In the genomic region with DNA sequence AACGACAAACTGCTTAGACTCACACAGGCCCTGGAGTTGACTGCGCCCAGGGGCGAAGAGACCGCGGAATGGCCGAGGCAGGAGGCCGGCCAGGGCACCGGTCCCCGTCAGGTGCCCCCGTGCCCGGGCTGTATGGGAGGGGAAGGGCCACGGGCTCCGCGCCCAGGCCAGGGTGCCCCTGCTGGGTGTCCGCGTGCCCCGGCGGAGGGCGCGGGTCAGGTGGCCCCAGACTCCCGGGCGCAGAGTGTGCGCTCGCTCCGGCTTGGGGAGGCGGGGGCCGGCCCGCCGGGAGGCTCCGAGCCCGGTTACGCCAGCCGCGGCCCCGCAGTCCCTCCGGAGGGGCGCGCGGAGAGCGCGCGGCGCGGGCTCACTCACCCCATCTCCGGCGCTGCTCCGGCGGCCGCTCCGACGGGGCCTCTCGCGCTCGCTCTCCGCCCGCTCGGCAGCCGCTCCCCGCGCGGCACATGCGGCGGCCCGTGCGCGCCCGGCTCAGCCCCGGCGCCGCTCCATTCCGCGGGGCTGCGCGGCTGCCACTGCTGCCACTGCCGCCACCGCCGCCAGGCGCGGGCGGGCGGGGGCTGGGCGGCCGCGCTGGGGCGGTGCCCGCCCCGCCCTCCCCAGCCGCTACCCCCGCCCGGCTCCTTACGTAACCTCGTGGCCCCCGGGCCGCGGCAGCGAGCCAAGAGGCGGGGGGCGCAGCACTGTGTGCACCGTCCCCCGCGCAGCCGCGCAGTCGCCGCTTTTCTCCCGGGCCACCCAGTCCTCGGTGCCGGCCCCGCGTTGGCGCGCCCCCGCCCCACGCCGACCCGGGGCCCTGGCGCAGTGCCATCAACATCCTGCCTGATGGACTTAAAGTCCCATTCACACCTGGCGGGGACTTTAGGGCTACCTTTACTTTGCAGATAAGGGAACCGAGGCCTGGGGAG, we compare ENCODE assay signal across 8 cellular contexts. TPM values are rescaled to one million over a fixed set of nuclear protein-coding genes. Genes with fewer than 3 reads are reported as not detected.
DNase-seq lines count a peak whose midpoint lies in the region; ATAC-seq and TF ChIP-seq lines count a peak whose summit lies in the region.

A gene (minus strand): TSS at position 565 of the 926 bp plus-strand sequence. CDS start 185 bp downstream, at position 380.

- H2AFZ ChIP-seq in Karpas-422 (ENCODE audit: low read length): no peak within 1 kb of the TSS

- no peak for TF ChIP-seq CTCF in omental fat pad (IDR thresholded peaks at IDR 0.05)

- H3K9ac ChIP-seq in Karpas-422 (ENCODE audit: low read length): no peak within 1 kb of the TSS

- no peak within 1 kb of the TSS for H3K4me3 ChIP-seq in Karpas-422 (ENCODE audit: low read length)

- no peaks in the 10 kb centered on the region for H3K27me3 ChIP-seq in Karpas-422 (ENCODE audit: low read length)

- H4K20me1 ChIP-seq in Karpas-422 (ENCODE audit: insufficient read depth, low read depth, low read length): no peaks in the 10 kb centered on the region

- H3K4me1 ChIP-seq in Karpas-422 (ENCODE audit: low read length): peaks cover 10% of the 10 kb centered on the region

- H3K27ac ChIP-seq in Karpas-422 (ENCODE audit: low read length): no peak within 1 kb of the TSS

- no peaks in the 10 kb centered on the region for H3K79me2 ChIP-seq in Karpas-422 (ENCODE audit: low read length)

- no peak within 1 kb of the TSS for H3K4me2 ChIP-seq in Karpas-422 (ENCODE audit: low read depth, low read length, poor library complexity, severe bottlenecking)

- DNase-seq in DMS 273 (lab: John Stamatoyannopoulos, UW; ENCODE audit: unreplicated experiment) (peak; percentile 70), DMS 273 treated with DMSO at 0.1 percent for 48 hours (lab: John Stamatoyannopoulos, UW) (no peak), Karpas-422 (no peak), head of caudate nucleus (peak in 24 of 42 donors; percentile 4 to 55 (median 22)), omental fat pad (ENCODE audit: low spot score) (no peak), activated gamma-delta T cell treated with Interleukin-2 at 50 U/mL for 16 hours (no peak)
- DNase-seq in activated T-cell treated with anti-CD3 and anti-CD28 coated beads, Interleukin-2, amount 50 U/mL, for 48 hours: peak; percentile 27 to 38
- no peak for DNase-seq in stimulated activated naive CD4-positive, alpha-beta T cell treated with Interleukin-2 at 50 U/mL for 16 hours (lab: John Stamatoyannopoulos, UW)

- H3K9me2 ChIP-seq in Karpas-422 (replicated peaks; ENCODE audit: insufficient read depth, low read length): no peaks in the 10 kb centered on the region

- H3K9me3 ChIP-seq in Karpas-422 (ENCODE audit: low read length): no peaks in the 10 kb centered on the region

- H3K36me3 ChIP-seq in Karpas-422 (ENCODE audit: insufficient read depth, low read length): no peaks in the 10 kb centered on the region

- ATAC-seq in omental fat pad (ENCODE audit: low FRiP score): peak; percentile 62

- intact Hi-C loops in head of caudate nucleus (cut with DNase I): no loop called here

RNA-seq across cellular contexts. Expression of the gene that starts here (rescaled TPM):
- total RNA-seq in Karpas-422 (2014; rRNA removed; shearing (Covaris generic); ENCODE audit: low replicate concordance): 30.4 and 48.5 TPM in 2 replicates
- 1 to 10 TPM; 4.0 to 7.1 (median 4.7) TPM for total RNA-seq in omental fat pad

Comparison
In these comparisons a context has a peak if more than half of its experiments do, and no peak if none do; other contexts are left out.
1. DNase-seq: peak in DMS 273 (single experiment), activated T-cell treated with anti-CD3 and anti-CD28 coated beads, Interleukin-2, amount 50 U/mL, for 48 hours (2 of 2) and head of caudate nucleus (24 of 42); none in DMS 273 treated with DMSO at 0.1 percent for 48 hours (single experiment), Karpas-422 (single experiment), omental fat pad (single experiment), activated gamma-delta T cell treated with Interleukin-2 at 50 U/mL for 16 hours (single experiment) and stimulated activated naive CD4-positive, alpha-beta T cell treated with Interleukin-2 at 50 U/mL for 16 hours (single experiment).